Comparison of ENCODE assay signal across 14 cellular contexts in the genomic region with DNA sequence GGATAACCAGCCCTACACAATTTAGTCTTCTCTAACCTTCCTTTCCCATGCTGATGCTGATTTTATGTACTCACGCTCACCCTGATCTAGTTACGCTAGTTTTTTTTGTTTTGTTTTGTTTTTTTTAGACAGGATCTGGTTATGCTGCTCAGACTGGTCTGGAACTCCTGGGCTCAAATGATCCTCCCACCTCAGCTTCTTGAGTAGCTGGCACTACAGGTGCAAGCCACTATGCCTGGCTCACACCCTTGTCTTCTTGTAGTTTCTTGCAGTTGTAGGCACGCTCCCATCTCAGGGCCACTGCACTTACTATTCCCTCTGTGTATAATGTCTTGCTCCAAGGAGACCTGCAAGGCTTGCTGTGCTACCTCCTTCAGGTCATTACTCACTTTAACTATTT. TPM values are rescaled to one million over a fixed set of nuclear protein-coding genes. Genes with fewer than 3 reads are reported as not detected.
DNase-seq lines count a peak whose midpoint lies in the region; ATAC-seq, FAIRE-seq and TF ChIP-seq lines count a peak whose summit lies in the region.
"Had no signal": no experiment of that assay in that cellular context is flagged by ENCODE, and none has a peak within 500 bp of the region (broad histone marks: within the 10 kb centered on the region; RNA-seq: fewer than 3 reads in every experiment).

No MANE protein-coding gene starts in this region.

- H3K27me3 ChIP-seq in GM12878 (replicated peaks in 1 of 2; ENCODE audit: control insufficient read depth in 2 of 2, insufficient read depth in 2 of 2, low read length in 1 of 2) (no peaks in the 10 kb centered on the region), SJCRH30 (no peaks in the 10 kb centered on the region), GM23248 (replicated peaks; ENCODE audit: insufficient read depth) (no peaks in the 10 kb centered on the region)
- H3K27me3 ChIP-seq in naive thymus-derived CD4-positive, alpha-beta T cell (ENCODE audit: control insufficient read depth in 2 of 2, insufficient read depth in 2 of 2, low read length in 2 of 2) = no peaks in the 10 kb centered on the region
- H3K27me3 ChIP-seq: pancreas had no signal

- peak overlapping the region; percentile 22 for H3K27ac Mint-ChIP-seq in stimulated activated naive CD8-positive, alpha-beta T cell treated with anti-CD3 and anti-CD28 coated beads, Interleukin-15, Interleukin-2, amounts not matched to agents 100 ng/mL and 50 ng/mL, for 24 hours
- peak overlapping the region in 1 of 2 donors; percentile 9 for H3K27ac Mint-ChIP-seq in stimulated activated naive CD8-positive, alpha-beta T cell treated with anti-CD3 and anti-CD28 coated beads, Interleukin-15, amount 100 ng/mL, for 72 hours
- H3K27ac Mint-ChIP-seq in naive thymus-derived CD4-positive, alpha-beta T cell = peak overlapping the region in 8 of 9 donors; percentile 3 to 76 (median 66)
- H3K27ac Mint-ChIP-seq: activated naive CD8-positive, alpha-beta T cell treated with anti-CD3 and anti-CD28 coated beads, Interleukin-2, amount 10 ng/mL, durations not matched to agents 7 days and 5 days had no signal

- no peak for TF ChIP-seq CTCF in GM12878 (IDR thresholded peaks at IDR 0.05 in 2 of 3, conservative IDR thresholded peaks at IDR 0.05 in 1 of 3; ENCODE audit: control insufficient read depth in 2 of 3, extremely low read depth in 1 of 3, insufficient read depth in 1 of 3, low read depth in 3 of 3, low read length in 3 of 3)

- peak overlapping the region; percentile 17 for H3K4me3 Mint-ChIP-seq in stimulated activated naive CD8-positive, alpha-beta T cell treated with anti-CD3 and anti-CD28 coated beads, Interleukin-15, Interleukin-2, amounts not matched to agents 100 ng/mL and 50 ng/mL, for 24 hours
- H3K4me3 Mint-ChIP-seq in stimulated activated naive CD8-positive, alpha-beta T cell treated with anti-CD3 and anti-CD28 coated beads, Interleukin-15, amount 100 ng/mL, for 72 hours = peak overlapping the region in 1 of 2 donors; percentile 39
- H3K4me3 Mint-ChIP-seq in naive thymus-derived CD4-positive, alpha-beta T cell = peak overlapping the region in 8 of 10 donors; percentile 7 to 57 (median 46)
- H3K4me3 Mint-ChIP-seq: activated naive CD8-positive, alpha-beta T cell treated with anti-CD3 and anti-CD28 coated beads, Interleukin-2, amount 10 ng/mL, durations not matched to agents 7 days and 5 days had no signal

- H3K79me2 ChIP-seq in GM12878 (ENCODE audit: control insufficient read depth, insufficient read depth, low read length) = peaks cover 100% of the 10 kb centered on the region
- peaks cover 77% of the 10 kb centered on the region for H3K79me2 ChIP-seq in GM23248 (ENCODE audit: insufficient read depth)

- TF ChIP-seq POLR2A in GM12878 (IDR thresholded peaks at IDR 0.05; ENCODE audit: low read depth, low read length) = peak; percentile 39; the same call in 1 of the 2 replicates

- no peak overlapping the region for H3K9ac ChIP-seq in GM12878 (ENCODE audit: control insufficient read depth, insufficient read depth, low read length)
- H3K9ac ChIP-seq in GM23248 = no peak overlapping the region

- H3K9me3 ChIP-seq in GM12878 (replicated peaks; ENCODE audit: control insufficient read depth, insufficient read depth, low read length) (no peaks in the 10 kb centered on the region), SJCRH30 (replicated peaks) (no peaks in the 10 kb centered on the region), GM23248 (ENCODE audit: low read depth) (no peaks in the 10 kb centered on the region)
- no peaks in the 10 kb centered on the region for H3K9me3 ChIP-seq in naive thymus-derived CD4-positive, alpha-beta T cell (ENCODE audit: control insufficient read depth in 2 of 3, low read length in 3 of 3)
- H3K9me3 ChIP-seq: pancreas had no signal

- peaks cover 33% of the 10 kb centered on the region for H3K36me3 Mint-ChIP-seq in stimulated activated naive CD8-positive, alpha-beta T cell treated with anti-CD3 and anti-CD28 coated beads, Interleukin-15, Interleukin-2, amounts not matched to agents 100 ng/mL and 50 ng/mL, for 24 hours (ENCODE audit: low read depth)
- peaks cover 0 to 20% (median 4%) of the 10 kb centered on the region in 5 donors for H3K36me3 Mint-ChIP-seq in naive thymus-derived CD4-positive, alpha-beta T cell

- ATAC-seq in stimulated activated naive CD8-positive, alpha-beta T cell treated with anti-CD3 and anti-CD28 coated beads, Interleukin-15, amount 100 ng/mL, for 72 hours = no peak
- ATAC-seq in GM12878 (peak; percentile 20), HG03469 (IDR thresholded peaks at IDR 0.05; ENCODE audit: unreplicated experiment) (no peak), HG03025 (IDR thresholded peaks at IDR 0.05; ENCODE audit: low FRiP score, unreplicated experiment) (no peak)
- ATAC-seq in naive thymus-derived CD4-positive, alpha-beta T cell = peak; percentile 8

- DNase-seq in stimulated activated naive CD8-positive, alpha-beta T cell treated with anti-CD3 and anti-CD28 coated beads, Interleukin-15, amount 100 ng/mL, for 72 hours = no peak
- DNase-seq in GM12878 (ENCODE audit: low read depth, low spot score) (no peak), SJCRH30 (no peak), GM23248 (no peak)
- DNase-seq in naive thymus-derived CD4-positive, alpha-beta T cell = no peak
- DNase-seq: activated CD4-positive, alpha-beta T cell treated with anti-CD3 and anti-CD28 coated beads for 48 hours; activated naive CD8-positive, alpha-beta T cell treated with anti-CD3 and anti-CD28 coated beads, Interleukin-2, amount 10 ng/mL, durations not matched to agents 7 days and 5 days; DND-41; mesendoderm; MM.1S; pancreas had no signal

- RAD21 ChIA-PET in GM12878 (lab: Charles Lee; ENCODE audit: unreplicated experiment) = interaction anchor here (1.0 to 1.3 kb wide), 4 partner anchors 13 to 189 kb away, joined by 3 to 12 read pairs (median 5); no protein-coding TSS in a partner anchor

- H4K20me1 ChIP-seq in GM12878 (ENCODE audit: control insufficient read depth, insufficient read depth) = no peaks in the 10 kb centered on the region
- no peaks in the 10 kb centered on the region for H4K20me1 ChIP-seq in GM23248 (ENCODE audit: insufficient read depth)

- H3K4me1 ChIP-seq in GM12878 (ENCODE audit: control insufficient read depth, insufficient read depth, low read length) (peaks cover 34% of the 10 kb centered on the region), SJCRH30 (peaks cover 13% of the 10 kb centered on the region), GM23248 (ENCODE audit: insufficient read depth) (peaks cover 54% of the 10 kb centered on the region)
- H3K4me1 ChIP-seq in naive thymus-derived CD4-positive, alpha-beta T cell (ENCODE audit: control insufficient read depth in 2 of 2, insufficient read depth in 2 of 2, low read length in 2 of 2) = peaks cover 4 to 44% of the 10 kb centered on the region in 2 donors

- H3K9me3 Mint-ChIP-seq in stimulated activated naive CD8-positive, alpha-beta T cell treated with anti-CD3 and anti-CD28 coated beads, Interleukin-15, Interleukin-2, amounts not matched to agents 100 ng/mL and 50 ng/mL, for 24 hours = no peaks in the 10 kb centered on the region
- H3K9me3 Mint-ChIP-seq in stimulated activated naive CD8-positive, alpha-beta T cell treated with anti-CD3 and anti-CD28 coated beads, Interleukin-15, amount 100 ng/mL, for 72 hours = no peaks in the 10 kb centered on the region
- H3K9me3 Mint-ChIP-seq in naive thymus-derived CD4-positive, alpha-beta T cell = peaks cover 0 to 2% (median 0%) of the 10 kb centered on the region in 11 donors
- H3K9me3 Mint-ChIP-seq: activated naive CD8-positive, alpha-beta T cell treated with anti-CD3 and anti-CD28 coated beads, Interleukin-2, amount 10 ng/mL, durations not matched to agents 7 days and 5 days had no signal

- H3K4me1 Mint-ChIP-seq in stimulated activated naive CD8-positive, alpha-beta T cell treated with anti-CD3 and anti-CD28 coated beads, Interleukin-15, Interleukin-2, amounts not matched to agents 100 ng/mL and 50 ng/mL, for 24 hours (ENCODE audit: low read depth) = peaks cover 93% of the 10 kb centered on the region
- H3K4me1 Mint-ChIP-seq in stimulated activated naive CD8-positive, alpha-beta T cell treated with anti-CD3 and anti-CD28 coated beads, Interleukin-15, amount 100 ng/mL, for 72 hours = peaks cover 80% of the 10 kb centered on the region
- H3K4me1 Mint-ChIP-seq in naive thymus-derived CD4-positive, alpha-beta T cell = peaks cover 60 to 90% (median 86%) of the 10 kb centered on the region in 7 donors

- peak overlapping the region; percentile 87 for H3K4me2 ChIP-seq in GM12878 (ENCODE audit: control insufficient read depth, insufficient read depth)
- H3K4me2 ChIP-seq in GM23248 (ENCODE audit: unreplicated experiment) = no peak overlapping the region

- H2AFZ ChIP-seq in GM12878 (ENCODE audit: control insufficient read depth, low read depth, low read length) (no peak overlapping the region), GM23248 (no peak overlapping the region)

- H3K27ac ChIP-seq in GM12878 (ENCODE audit: control insufficient read depth, insufficient read depth) (peak overlapping the region; percentile 22; the same call in 1 of the 2 replicates), SJCRH30 (no peak overlapping the region), GM23248 (no peak overlapping the region)
- H3K27ac ChIP-seq in naive thymus-derived CD4-positive, alpha-beta T cell (ENCODE audit: low read depth, low read length) = no peak overlapping the region
- H3K27ac ChIP-seq: pancreas had no signal

- SMC1A ChIA-PET in GM12878 (lab: Charles Lee; ENCODE audit: uncharacterized antibody, unreplicated experiment) = interaction anchor here (0.9 to 5.1 kb wide), 7 partner anchors 13 to 189 kb away, joined by 3 to 53 read pairs (median 4); no protein-coding TSS in a partner anchor

- intact Hi-C loops in GM12878 (cut with micrococcal nuclease; ENCODE audit: unreplicated experiment) = no loop called here
- intact Hi-C loops in naive thymus-derived CD4-positive, alpha-beta T cell (cut with micrococcal nuclease) = no loop called here

- BruUV-seq in GM12878 (replicated peaks; lab: Mats Ljungman, UMichigan) = no TSS peak

- H3K27me3 Mint-ChIP-seq in stimulated activated naive CD8-positive, alpha-beta T cell treated with anti-CD3 and anti-CD28 coated beads, Interleukin-15, Interleukin-2, amounts not matched to agents 100 ng/mL and 50 ng/mL, for 24 hours = no peaks in the 10 kb centered on the region
- no peaks in the 10 kb centered on the region for H3K27me3 Mint-ChIP-seq in stimulated activated naive CD8-positive, alpha-beta T cell treated with anti-CD3 and anti-CD28 coated beads, Interleukin-15, amount 100 ng/mL, for 72 hours
- no peaks in the 10 kb centered on the region for H3K27me3 Mint-ChIP-seq in naive thymus-derived CD4-positive, alpha-beta T cell
- H3K27me3 Mint-ChIP-seq: activated naive CD8-positive, alpha-beta T cell treated with anti-CD3 and anti-CD28 coated beads, Interleukin-2, amount 10 ng/mL, durations not matched to agents 7 days and 5 days had no signal

- CTCF ChIA-PET in GM12878 (lab: Yijun Ruan, JAX) = interaction anchor here (0.8 kb wide), 1 partner anchor 10 kb away, joined by 3 read pairs; no protein-coding TSS in a partner anchor
- CTCF ChIA-PET in naive thymus-derived CD4-positive, alpha-beta T cell (lab: Charles Lee) = interaction anchor here (1.3 kb wide), 1 partner anchor 193 kb away, joined by 3 read pairs; no protein-coding TSS in a partner anchor

- TF ChIP-seq RAD21 in GM12878 (IDR thresholded peaks at IDR 0.05; ENCODE audit: insufficient read depth, low read depth, low read length) = no peak

- POLR2A ChIA-PET in GM12878 (lab: Charles Lee) = interaction anchor here (0.6 to 1.4 kb wide), 2 partner anchors 30 to 46 kb away, joined by 3 read pairs; no protein-coding TSS in a partner anchor
- POLR2A ChIA-PET in naive thymus-derived CD4-positive, alpha-beta T cell (lab: Charles Lee) = interaction anchor here (0.6 kb wide), 1 partner anchor 86 kb away, joined by 4 read pairs; no protein-coding TSS in a partner anchor

- peaks cover 0 to 31% of the 10 kb centered on the region in 2 experiments; a peak in 2 of 4 replicates for H3K36me3 ChIP-seq in GM12878 (ENCODE audit: control insufficient read depth in 2 of 2, insufficient read depth in 2 of 2, low read length in 1 of 2)
- H3K36me3 ChIP-seq in naive thymus-derived CD4-positive, alpha-beta T cell (ENCODE audit: control insufficient read depth in 2 of 3, insufficient read depth in 3 of 3, low read length in 3 of 3) = no peaks in the 10 kb centered on the region
- H3K36me3 ChIP-seq in SJCRH30 = peaks cover 8% of the 10 kb centered on the region; the same call in 1 of the 2 replicates
- no peaks in the 10 kb centered on the region for H3K36me3 ChIP-seq in GM23248 (ENCODE audit: low read depth)
- H3K36me3 ChIP-seq: pancreas had no signal

- TF ChIP-seq EP300 in GM12878 (IDR thresholded peaks at IDR 0.05; ENCODE audit: borderline replicate concordance in 1 of 2, control insufficient read depth in 1 of 2, low read depth in 2 of 2, low read length in 2 of 2) = no peak

- H3F3A ChIP-seq in GM23248 (ENCODE audit: insufficient read depth) = peaks cover 30% of the 10 kb centered on the region

- no peaks in the 10 kb centered on the region for H3K9me2 ChIP-seq in GM23248 (ENCODE audit: insufficient read depth)

- in situ Hi-C loops in GM12878 (cut with MboI) = loop anchor here (5.0 kb wide), 1 partner anchor 189 kb away; no protein-coding TSS in a partner anchor
- in situ Hi-C loops in GM23248 (cut with MboI) = no loop called here

- no peak for FAIRE-seq in GM12878 (lab: Jason Lieb, UNC)
- FAIRE-seq: pancreas had no signal

- WGBS in GM12878 (ENCODE audit: insufficient coverage, insufficient replicate concordance, low lambda C conversion rate, missing lambda C conversion rate) = 100% methylated on average over 3 of the region's 3 CpGs
- WGBS in GM23248 (ENCODE audit: low coverage in 1 of 2, low lambda C conversion rate in 2 of 2, missing lambda C conversion rate in 2 of 2), 2 experiments = 98 to 99% methylated on average over 3 of the region's 3 CpGs

- H3K4me3 ChIP-seq in GM12878 (peak overlapping the region; percentile 73), SJCRH30 (no peak overlapping the region), GM23248 (no peak overlapping the region)
- H3K4me3 ChIP-seq in naive thymus-derived CD4-positive, alpha-beta T cell (ENCODE audit: low read length) = no peak overlapping the region
- H3K4me3 ChIP-seq: pancreas had no signal

RNA-seq across cellular contexts. Expression of gene PELI1, which starts 6.2 kb away (rescaled TPM):
- 104 and 128 TPM in 2 replicates for total RNA-seq in GM12878 (2013; cell fraction: nucleolus; rRNA removed)
- 40.7 and 46.1 TPM in 2 replicates for total RNA-seq in GM12878 (2014; rRNA removed)
- total RNA-seq in GM12878 (2014; rRNA removed; fragmentation: Illumina TruSeq; extraction: Trizol) = 32.9 and 33.9 TPM in 2 replicates
- total RNA-seq in GM12878 (2021) = 54.6 and 55.4 TPM in 2 replicates
- polyA plus RNA-seq in GM12878 (2011; ENCODE audit: low read depth) = 19.2 TPM
- 92.0 and 137 TPM in 2 replicates for polyA plus RNA-seq in GM12878 (2011; rRNA removed)
- polyA plus RNA-seq in GM12878 (2011; cell fraction: cytosol; rRNA removed) = 36.5 and 40.9 TPM in 2 replicates
- polyA plus RNA-seq in GM12878 (2011; cell fraction: nucleus; rRNA removed) = 48.4 and 49.6 TPM in 2 replicates
- polyA plus RNA-seq in GM12878 (2012) = 24.6 and 25.7 TPM in 2 replicates
- polyA plus RNA-seq in GM12878 (2014; fragmentation: Illumina TruSeq; extraction: Trizol) = 38.9 and 47.6 TPM in 2 replicates
- 10 to 100 TPM; 12.1 to 13.2 TPM for polyA plus RNA-seq in GM12878 (2014; fragmentation: Nextera tagmentation; extraction: Ambion mirVana)
- 35.0 and 36.7 TPM in 2 replicates for polyA plus RNA-seq in GM12878 (2014; rRNA removed)
- polyA plus RNA-seq in GM12878 (2016; fragmentation: Nextera tagmentation; extraction: Ambion mirVana) = 10 to 100 TPM; 43.9 to 45.3 TPM
- 60.6 and 77.2 TPM in 2 replicates for polyA minus RNA-seq in GM12878 (2011; rRNA and poly(A)+ RNA removed)
- polyA minus RNA-seq in GM12878 (2011; cell fraction: cytosol; rRNA and poly(A)+ RNA removed) = 25.8 and 30.8 TPM in 2 replicates
- polyA minus RNA-seq in GM12878 (2011; cell fraction: nucleus; rRNA and poly(A)+ RNA removed) = 71.6 and 122 TPM in 2 replicates
- total RNA-seq in naive thymus-derived CD4-positive, alpha-beta T cell = 100 to 1,000 TPM in 2 of 5 experiments, 10 to 100 TPM in 3; 33.4 to 170 (median 57.2) TPM
- 10 to 100 TPM; 12.3 to 15.2 TPM for polyA plus RNA-seq in naive thymus-derived CD4-positive, alpha-beta T cell
- total RNA-seq in SJCRH30 (2014; rRNA removed; shearing (Covaris generic)) = 45.8 and 48.4 TPM in 2 replicates
- total RNA-seq in GM23248 (2014; rRNA removed; shearing (Covaris generic)) = 2.1 and 7.8 TPM in 2 replicates
- polyA plus RNA-seq in GM23248 (2016; fragmentation: Nextera tagmentation; extraction: Ambion mirVana) = 2.7 and 2.8 TPM in 2 replicates

Comparison
In these comparisons a context has a peak if more than half of its experiments do, and no peak if none do; other contexts are left out.
1. ATAC-seq: peak in GM12878 (single experiment) and naive thymus-derived CD4-positive, alpha-beta T cell (single experiment); none in stimulated activated naive CD8-positive, alpha-beta T cell treated with anti-CD3 and anti-CD28 coated beads, Interleukin-15, amount 100 ng/mL, for 72 hours (single experiment), HG03469 (single experiment) and HG03025 (single experiment).